17 cellular contexts compared by ENCODE assay signal in genomic region chr5:154901276-154901675, GRCh38. TPM values are rescaled to one million over a fixed set of nuclear protein-coding genes. Genes with fewer than 3 reads are reported as not detected.
DNase-seq lines count a peak whose midpoint lies in the region; ATAC-seq and TF ChIP-seq lines count a peak whose summit lies in the region.
"Had no signal": no experiment of that assay in that cellular context is flagged by ENCODE, and none has a peak within 500 bp of the region (broad histone marks: within the 10 kb centered on the region; RNA-seq: fewer than 3 reads in every experiment).

No MANE protein-coding gene starts in this region.

- POLR2A ChIA-PET in IMR-90 (lab: Charles Lee; ENCODE audit: unreplicated experiment), result no interaction called here

- no peak overlapping the region for H4K5ac ChIP-seq in IMR-90 (ENCODE audit: low read depth, low read length)

- CTCF ChIA-PET in IMR-90 (lab: Yijun Ruan, JAX), result interaction anchor here (0.7 kb wide), 1 partner anchor 10 kb away, joined by 3 read pairs; no protein-coding TSS in a partner anchor

- TF ChIP-seq POLR2A in IMR-90 (IDR thresholded peaks at IDR 0.05; ENCODE audit: low read depth, low read length) (no peak), suprapubic skin (IDR thresholded peaks at IDR 0.05) (no peak)

- H3K9me3 ChIP-seq in IMR-90 (ENCODE audit: control insufficient read depth, insufficient read depth, low read length) (no peaks in the 10 kb centered on the region), suprapubic skin (no peaks in the 10 kb centered on the region)

- no peak overlapping the region for H3K9ac ChIP-seq in IMR-90 (ENCODE audit: low read depth, low read length)

- no peak for TF ChIP-seq EP300 in suprapubic skin (IDR thresholded peaks at IDR 0.05)

- TF ChIP-seq CTCF in IMR-90 (conservative IDR thresholded peaks at IDR 0.05; ENCODE audit: low read depth, low read length) (no peak), suprapubic skin (IDR thresholded peaks at IDR 0.05) (no peak)

- H3K36me3 ChIP-seq in IMR-90 (ENCODE audit: control insufficient read depth, insufficient read depth, low read length), result peaks cover 40% of the 10 kb centered on the region
- H3K36me3 ChIP-seq in suprapubic skin, result peaks cover 88% of the 10 kb centered on the region

- H4K8ac ChIP-seq in IMR-90 (ENCODE audit: low read depth in 2 of 2, low read length in 2 of 2), result no peak overlapping the region

- DNase-seq in IMR-90, result peak; percentile 38
- DNase-seq in dermis microvascular lymphatic vessel endothelial cell (ENCODE audit: low read depth in 2 of 2), result peak; percentile 30 to 74
- DNase-seq in iris pigment epithelial cell (ENCODE audit: low read depth), result peak; percentile 34
- DNase-seq in suprapubic skin (ENCODE audit: low spot score in 2 of 2), result no peak
- DNase-seq in midbrain (lab: John Stamatoyannopoulos, UW), result no peak
- DNase-seq in foreskin melanocyte, result no peak
- DNase-seq: Calu3; CD4-positive, CD25-positive, alpha-beta regulatory T cell; NCI-H1105 treated with DMSO at 0.1 percent for 48 hours; NCI-H187; NCI-H69; NK-92 treated with Interleukin-12 subunit alpha and Interleukin-12 subunit beta, amount 100 ng/mL, for 24 hours; OCI-M1 had no signal

- no peak overlapping the region for H2BK20ac ChIP-seq in IMR-90 (ENCODE audit: low read depth, low read length)

- H3K4me1 ChIP-seq in IMR-90 (ENCODE audit: control insufficient read depth, insufficient read depth, low read length) (no peaks in the 10 kb centered on the region), suprapubic skin (peaks cover 7% of the 10 kb centered on the region)

- H3K4me3 ChIP-seq in IMR-90 (ENCODE audit: insufficient read depth, low read depth, low read length) (no peak overlapping the region), suprapubic skin (no peak overlapping the region)

- no peak overlapping the region for H3K14ac ChIP-seq in IMR-90 (replicated peaks; ENCODE audit: low read depth, low read length)

- in situ Hi-C loops in IMR-90 (cut with MboI; ENCODE audit: low sequenced_read_pairs), result no loop called here

- dilution Hi-C loops in IMR-90 (cut with HindIII; ENCODE audit: low sequenced_read_pairs, unreplicated experiment), result no loop called here

- no peak overlapping the region for H2BK5ac ChIP-seq in IMR-90 (ENCODE audit: low read depth, low read length, poor library complexity, severe bottlenecking)

- H3K27me3 ChIP-seq in IMR-90 (ENCODE audit: control insufficient read depth, insufficient read depth, low read length) (no peaks in the 10 kb centered on the region), suprapubic skin (no peaks in the 10 kb centered on the region)

- H2AK5ac ChIP-seq in IMR-90 (ENCODE audit: low read depth, low read length), result no peak overlapping the region

- TF ChIP-seq RAD21 in IMR-90 (IDR thresholded peaks at IDR 0.05; ENCODE audit: low read length), result no peak

- no peak overlapping the region for H4K91ac ChIP-seq in IMR-90 (ENCODE audit: insufficient read depth, low read depth, low read length)

- no peaks in the 10 kb centered on the region for H3K9me1 ChIP-seq in IMR-90 (ENCODE audit: insufficient read depth, low read length)

- no peak overlapping the region for H2BK120ac ChIP-seq in IMR-90 (ENCODE audit: low read depth, low read length)

- no peak for ATAC-seq in IMR-90 (ENCODE audit: low read depth)
- no peak for ATAC-seq in GM19397 (IDR thresholded peaks at IDR 0.05; ENCODE audit: unreplicated experiment)
- ATAC-seq: HepG2 had no signal

- H3K56ac ChIP-seq in IMR-90 (ENCODE audit: extremely low read depth, insufficient read depth, low read length), result no peak overlapping the region

- H3K27ac ChIP-seq in IMR-90 (ENCODE audit: insufficient read depth, low read length), result no peak overlapping the region
- H3K27ac ChIP-seq in suprapubic skin, result peak overlapping the region; percentile 90
- H3K27ac ChIP-seq: RWPE1 had no signal

- H3K18ac ChIP-seq in IMR-90 (ENCODE audit: low read depth, low read length), result no peak overlapping the region

- intact Hi-C loops in IMR-90 (cut with micrococcal nuclease), result no loop called here

- no peak overlapping the region for H3K23ac ChIP-seq in IMR-90 (ENCODE audit: low read depth, low read length)

- WGBS in IMR-90 (ENCODE audit: extremely low coverage in 2 of 2, insufficient read length in 1 of 2), 2 experiments, result no CpG with 5 or more reads among the region's 2 CpGs
- WGBS in suprapubic skin, result 81% methylated on average over 2 of the region's 2 CpGs

- H2AFZ ChIP-seq in IMR-90 (replicated peaks; ENCODE audit: low read length, poor library complexity), result no peak overlapping the region

- no TSS peak for BruUV-seq in IMR-90 (replicated peaks; lab: Mats Ljungman, UMichigan)

- H3K4me2 ChIP-seq in IMR-90 (ENCODE audit: low read depth, low read length), result no peak overlapping the region

- H3K79me1 ChIP-seq in IMR-90 (ENCODE audit: low read depth in 1 of 2, low read length in 2 of 2), result no peaks in the 10 kb centered on the region

- no peak overlapping the region for H3K4ac ChIP-seq in IMR-90 (ENCODE audit: low read depth, low read length)

- H4K20me1 ChIP-seq in IMR-90 (ENCODE audit: insufficient read depth, low read length), result no peaks in the 10 kb centered on the region

- H2AK9ac ChIP-seq in IMR-90 (replicated peaks; ENCODE audit: low read depth, low read length, poor library complexity), result no peak overlapping the region

- H2BK15ac ChIP-seq in IMR-90 (ENCODE audit: low read depth, low read length), result no peak overlapping the region

TF ChIP-seq in IMR-90, 13 proteins besides CTCF, POLR2A, EP300 and RAD21:
- TF ChIP-seq CHD1 (IDR thresholded peaks at IDR 0.05; ENCODE audit: low read depth, low read length) (no peak), RFX5 (IDR thresholded peaks at IDR 0.05; ENCODE audit: low read depth, low read length) (no peak), ELK1 (IDR thresholded peaks at IDR 0.05; ENCODE audit: borderline replicate concordance, low read depth, low read length) (no peak), FOS (IDR thresholded peaks at IDR 0.05; ENCODE audit: low read depth, low read length) (no peak), MAZ (IDR thresholded peaks at IDR 0.05; ENCODE audit: borderline replicate concordance, low read depth, low read length) (no peak), MAFK (IDR thresholded peaks at IDR 0.05; ENCODE audit: low read depth, low read length) (no peak), USF2 (IDR thresholded peaks at IDR 0.05; ENCODE audit: low read depth, low read length) (no peak), BHLHE40 (IDR thresholded peaks at IDR 0.05; ENCODE audit: low read depth, low read length) (no peak), CEBPB (IDR thresholded peaks at IDR 0.05; ENCODE audit: low read depth, low read length) (no peak), MXI1 (IDR thresholded peaks at IDR 0.05; ENCODE audit: borderline replicate concordance, low read depth, low read length) (no peak), SMC3 (IDR thresholded peaks at IDR 0.05; ENCODE audit: low read depth, low read length) (no peak), NFE2L2 (IDR thresholded peaks at IDR 0.05; ENCODE audit: low read depth, low read length) (no peak), RCOR1 (IDR thresholded peaks at IDR 0.05; ENCODE audit: insufficient replicate concordance, low read length) (no peak)

RNA-seq across cellular contexts. Expression of gene GEMIN5, which starts 36.7 kb away (rescaled TPM):
- total RNA-seq in IMR-90 (2012; rRNA removed) (27.5 and 31.5 TPM in 2 replicates), dermis microvascular lymphatic vessel endothelial cell (12.2 and 15.6 TPM in 2 replicates), suprapubic skin (10 to 100 TPM; 14.7 to 26.8 (median 17.9) TPM)
- 8.1 and 9.0 TPM in 2 replicates for polyA plus RNA-seq in IMR-90 (2012; rRNA removed)
- polyA plus RNA-seq in IMR-90 (2012; cell fraction: cytosol; rRNA removed), result 3.8 and 4.5 TPM in 2 replicates
- 4.5 and 6.4 TPM in 2 replicates for polyA plus RNA-seq in IMR-90 (2012; cell fraction: nucleus; rRNA removed; ENCODE audit: low replicate concordance)

RNA-seq across cellular contexts. Expression of gene MRPL22, which starts 39.6 kb away (rescaled TPM):
- total RNA-seq in IMR-90 (2012; rRNA removed), result 13.3 and 21.7 TPM in 2 replicates
- 58.0 and 58.5 TPM in 2 replicates for polyA plus RNA-seq in IMR-90 (2012; rRNA removed)
- 8.3 and 20.3 TPM in 2 replicates for polyA plus RNA-seq in IMR-90 (2012; cell fraction: cytosol; rRNA removed)
- polyA plus RNA-seq in IMR-90 (2012; cell fraction: nucleus; rRNA removed; ENCODE audit: low replicate concordance), result 5.1 and 22.9 TPM in 2 replicates
- 18.2 and 23.7 TPM in 2 replicates for total RNA-seq in dermis microvascular lymphatic vessel endothelial cell
- total RNA-seq in suprapubic skin, result 10 to 100 TPM; 12.2 to 30.2 (median 21.7) TPM

RNA-seq across cellular contexts. Expression of gene CNOT8, which starts 42.8 kb away (rescaled TPM):
- total RNA-seq in IMR-90 (2012; rRNA removed) (49.1 and 53.3 TPM in 2 replicates), dermis microvascular lymphatic vessel endothelial cell (79.1 and 86.7 TPM in 2 replicates), suprapubic skin (10 to 100 TPM; 55.3 to 83.5 (median 76.6) TPM)
- 35.1 and 41.4 TPM in 2 replicates for polyA plus RNA-seq in IMR-90 (2012; rRNA removed)
- 25.0 and 35.4 TPM in 2 replicates for polyA plus RNA-seq in IMR-90 (2012; cell fraction: cytosol; rRNA removed)
- polyA plus RNA-seq in IMR-90 (2012; cell fraction: nucleus; rRNA removed; ENCODE audit: low replicate concordance), result 19.0 and 52.8 TPM in 2 replicates

RNA-seq across cellular contexts. Expression of gene FAXDC2, which starts 50.9 kb away (rescaled TPM):
- total RNA-seq in IMR-90 (2012; rRNA removed) (4.2 and 4.3 TPM in 2 replicates), dermis microvascular lymphatic vessel endothelial cell (5.0 and 14.4 TPM in 2 replicates), suprapubic skin (10 to 100 TPM; 27.1 to 62.1 (median 40.8) TPM)
- polyA plus RNA-seq in IMR-90 (2012; rRNA removed), result 8.1 and 8.9 TPM in 2 replicates
- polyA plus RNA-seq in IMR-90 (2012; cell fraction: cytosol; rRNA removed), result 3.1 and 6.5 TPM in 2 replicates
- 7.3 and 16.5 TPM in 2 replicates for polyA plus RNA-seq in IMR-90 (2012; cell fraction: nucleus; rRNA removed; ENCODE audit: low replicate concordance)
- total RNA-seq: A673, Calu3 had no signal

Comparison
In these comparisons a context has a peak if more than half of its experiments do, and no peak if none do; other contexts are left out.
1. DNase-seq: peak in IMR-90 (single experiment), dermis microvascular lymphatic vessel endothelial cell (2 of 2) and iris pigment epithelial cell (single experiment); none in suprapubic skin (0 of 2), midbrain (single experiment) and foreskin melanocyte (single experiment).